Comparison of ENCODE assay signal across 12 cellular contexts in genomic region chr6:137237413-137238170, GRCh38. TPM values are rescaled to one million over a fixed set of nuclear protein-coding genes. Genes with fewer than 3 reads are reported as not detected.
DNase-seq lines count a peak whose midpoint lies in the region; TF ChIP-seq lines count a peak whose summit lies in the region.
"Had no signal": no experiment of that assay in that cellular context is flagged by ENCODE, and none has a peak within 500 bp of the region (broad histone marks: within the 10 kb centered on the region; RNA-seq: fewer than 3 reads in every experiment).

No MANE protein-coding gene starts in this region.

- H3K27ac ChIP-seq in esophagus squamous epithelium: peak overlapping the region; percentile 20 to 72 (median 31)

- TF ChIP-seq POLR2A in esophagus squamous epithelium (IDR thresholded peaks at IDR 0.05): no peak

- H3K4me1 ChIP-seq in esophagus squamous epithelium: peaks cover 4 to 77% (median 60%) of the 10 kb centered on the region in 3 donors

- no peaks in the 10 kb centered on the region for H3K9me3 ChIP-seq in esophagus squamous epithelium

- H3K4me3 ChIP-seq in esophagus squamous epithelium: no peak overlapping the region

- H3K27me3 ChIP-seq in esophagus squamous epithelium: no peaks in the 10 kb centered on the region

- peak; percentile 98 for DNase-seq in EH (ENCODE audit: low read depth)
- DNase-seq in MV-4-11 (lab: John Stamatoyannopoulos, UW): peak; percentile 43
- DNase-seq in esophagus squamous epithelium (lab: John Stamatoyannopoulos, UW): no peak
- peak; percentile 99 for DNase-seq in renal cortical epithelial cell (ENCODE audit: low read depth)
- no peak for DNase-seq in NCI-H748 (lab: John Stamatoyannopoulos, UW; ENCODE audit: unreplicated experiment)
- no peak for DNase-seq in activated CD8-positive, alpha-beta memory T cell treated with anti-CD3 and anti-CD28 coated beads for 24 hours
- no peak for DNase-seq in DMS114 treated with DMSO at 0.1 percent for 48 hours (lab: John Stamatoyannopoulos, UW; ENCODE audit: unreplicated experiment)
- DNase-seq in NCI-H82 treated with DMSO at 0.1 percent for 48 hours (lab: John Stamatoyannopoulos, UW; ENCODE audit: unreplicated experiment): no peak
- DNase-seq: activated CD4-positive, alpha-beta T cell treated with anti-CD3 and anti-CD28 coated beads, Interleukin-2, amount 50 U/mL, for 48 hours; central memory CD4-positive, alpha-beta T cell; GDM1; NCI-H1092 treated with DMSO at 0.1 percent for 48 hours had no signal

- TF ChIP-seq CTCF in esophagus squamous epithelium (IDR thresholded peaks at IDR 0.05): no peak

- no peaks in the 10 kb centered on the region for H3K36me3 ChIP-seq in esophagus squamous epithelium

- intact Hi-C loops in esophagus squamous epithelium (cut with DNase I): no loop called here

RNA-seq across cellular contexts. Expression of gene IFNGR1, which starts 18.4 kb away (rescaled TPM):
- total RNA-seq in esophagus squamous epithelium (10 to 100 TPM; 33.8 to 96.8 (median 84.8) TPM), renal cortical epithelial cell (124 and 143 TPM in 2 replicates)

Comparison
In these comparisons a context has a peak if more than half of its experiments do, and no peak if none do; other contexts are left out.
1. DNase-seq: peak in EH (single experiment), MV-4-11 (single experiment) and renal cortical epithelial cell (single experiment); none in esophagus squamous epithelium (single experiment), NCI-H748 (single experiment), activated CD8-positive, alpha-beta memory T cell treated with anti-CD3 and anti-CD28 coated beads for 24 hours (single experiment), DMS114 treated with DMSO at 0.1 percent for 48 hours (single experiment) and NCI-H82 treated with DMSO at 0.1 percent for 48 hours (single experiment).